Comparison of ENCODE assay signal across 8 cellular contexts in genomic region chr18:76450912-76451421, GRCh38. TPM values are rescaled to one million over a fixed set of nuclear protein-coding genes. Genes with fewer than 3 reads are reported as not detected.
DNase-seq lines count a peak whose midpoint lies in the region; ATAC-seq and TF ChIP-seq lines count a peak whose summit lies in the region.

No MANE protein-coding gene starts in this region.

- CTCF ChIA-PET in AG04450 (lab: Charles Lee) (interaction anchor here (1.3 kb wide), 1 partner anchor 52 kb away, joined by 5 read pairs; no protein-coding TSS in a partner anchor), MCF 10A (lab: Yijun Ruan, JAX) (interaction anchor here (0.5 to 1.1 kb wide), 5 partner anchors 54 to 236 kb away, joined by 3 to 4 read pairs (median 3); no protein-coding TSS in a partner anchor)

- TF ChIP-seq EP300 in sigmoid colon (IDR thresholded peaks at IDR 0.05), result no peak

- DNase-seq in AG04450 (ENCODE audit: low read depth, low spot score) (peak; percentile 16), GM13976 (ENCODE audit: low spot score) (peak; percentile 54), NCI-H510A treated with DMSO at 0.1 percent for 48 hours (lab: John Stamatoyannopoulos, UW) (peak; percentile 84), MCF 10A (ENCODE audit: unreplicated experiment) (peak; percentile 53), sigmoid colon (peak; percentile 79), NCI-H1105 treated with DMSO at 0.1 percent for 48 hours (lab: John Stamatoyannopoulos, UW) (no peak)

- peaks cover 55% of the 10 kb centered on the region for H3K4me1 Mint-ChIP-seq in MCF 10A (ENCODE audit: insufficient read depth, unreplicated experiment)

- H3K27me3 Mint-ChIP-seq in MCF 10A (ENCODE audit: insufficient read depth, unreplicated experiment), result no peaks in the 10 kb centered on the region

- H3K4me3 ChIP-seq in AG04450 (ENCODE audit: low read depth, low read length) (peak overlapping the region; percentile 62), iPS-18c (ENCODE audit: insufficient read depth, low read depth, low read length) (peak overlapping the region; percentile 32), sigmoid colon (peak overlapping the region; percentile 40 to 64 (median 59))

- in situ Hi-C loops in GM13976 (cut with MboI; ENCODE audit: low sequenced_read_pairs, unreplicated experiment), result no loop called here

- WGBS in sigmoid colon, 2 donors, result 4% methylated on average over 25 of the region's 25 CpGs

- BruUV-seq in MCF 10A (replicated peaks; lab: Mats Ljungman, UMichigan), result no TSS peak

- H3K9me3 ChIP-seq in AG04450 (ENCODE audit: control insufficient read depth, insufficient read depth, low read length) (no peaks in the 10 kb centered on the region), iPS-18c (ENCODE audit: control insufficient read depth, insufficient read depth, low read length) (no peaks in the 10 kb centered on the region), sigmoid colon (no peaks in the 10 kb centered on the region)

- H3K27ac ChIP-seq in AG04450 (ENCODE audit: low read depth, low read length), result peak overlapping the region; percentile 93
- H3K27ac ChIP-seq in sigmoid colon, result peak overlapping the region; percentile 79 to 89 (median 86)

- POLR2A ChIA-PET in AG04450 (lab: Yijun Ruan, JAX) (interaction anchor here (1.2 to 1.6 kb wide), 2 partner anchors 9 to 28 kb away, joined by 3 to 4 read pairs; no protein-coding TSS in a partner anchor), MCF 10A (lab: Yijun Ruan, JAX) (interaction anchor here (0.9 to 2.9 kb wide), 9 partner anchors 9 to 168 kb away, joined by 3 to 18 read pairs (median 5); no protein-coding TSS in a partner anchor)

- H3K36me3 ChIP-seq in sigmoid colon, result no peaks in the 10 kb centered on the region

- no peak for TF ChIP-seq POLR2A in sigmoid colon (IDR thresholded peaks at IDR 0.05)

- intact Hi-C loops in MCF 10A (cut with micrococcal nuclease), result loop anchor here (2.0 to 5.0 kb wide), 2 partner anchors 41 to 52 kb away; no protein-coding TSS in a partner anchor
- intact Hi-C loops in sigmoid colon (cut with DNase I), result no loop called here

- ATAC-seq in GM21526 (IDR thresholded peaks at IDR 0.05; ENCODE audit: low FRiP score, unreplicated experiment), result no peak

- H3K27me3 ChIP-seq in AG04450 (ENCODE audit: control insufficient read depth, insufficient read depth, low read length), result no peaks in the 10 kb centered on the region
- H3K27me3 ChIP-seq in sigmoid colon, result no peaks in the 10 kb centered on the region

- peak overlapping the region; percentile 84 for H3K4me3 Mint-ChIP-seq in MCF 10A (ENCODE audit: unreplicated experiment)

- peak overlapping the region; percentile 98 for H3K27ac Mint-ChIP-seq in MCF 10A (ENCODE audit: low read depth, unreplicated experiment)

- TF ChIP-seq CTCF in AG04450 (IDR thresholded peaks at IDR 0.05; ENCODE audit: low read depth, low read length) (no peak), GM13976 (IDR thresholded peaks at IDR 0.05; ENCODE audit: borderline replicate concordance, control extremely low read depth, extremely low read depth, insufficient read depth, missing control alignments) (no peak), MCF 10A (IDR thresholded peaks at IDR 0.05; ENCODE audit: unreplicated experiment) (no peak), sigmoid colon (IDR thresholded peaks at IDR 0.05) (no peak)

- no peaks in the 10 kb centered on the region for H3K36me3 Mint-ChIP-seq in MCF 10A (ENCODE audit: insufficient read depth, unreplicated experiment)

- peaks cover 0 to 92% (median 72%) of the 10 kb centered on the region in 4 donors for H3K4me1 ChIP-seq in sigmoid colon

- no peaks in the 10 kb centered on the region for H3K9me3 Mint-ChIP-seq in MCF 10A (ENCODE audit: unreplicated experiment)

RNA-seq across cellular contexts. Expression of gene ZNF516, which starts 44.1 kb away (rescaled TPM):
- polyA plus RNA-seq in AG04450 (2011; rRNA removed), result 15.0 and 15.5 TPM in 2 replicates
- 46.5 and 50.4 TPM in 2 replicates for polyA minus RNA-seq in AG04450 (2011; rRNA and poly(A)+ RNA removed)
- total RNA-seq in MCF 10A (2022), result 28.3 and 40.1 TPM in 2 replicates
- total RNA-seq in sigmoid colon, result 10 to 100 TPM; 24.3 to 29.9 (median 26.9) TPM
- polyA plus RNA-seq in sigmoid colon, result 1 to 10 TPM; 2.1 to 6.1 (median 2.4) TPM
